Comparison of ENCODE assay signal across 22 cellular contexts in the genomic region with DNA sequence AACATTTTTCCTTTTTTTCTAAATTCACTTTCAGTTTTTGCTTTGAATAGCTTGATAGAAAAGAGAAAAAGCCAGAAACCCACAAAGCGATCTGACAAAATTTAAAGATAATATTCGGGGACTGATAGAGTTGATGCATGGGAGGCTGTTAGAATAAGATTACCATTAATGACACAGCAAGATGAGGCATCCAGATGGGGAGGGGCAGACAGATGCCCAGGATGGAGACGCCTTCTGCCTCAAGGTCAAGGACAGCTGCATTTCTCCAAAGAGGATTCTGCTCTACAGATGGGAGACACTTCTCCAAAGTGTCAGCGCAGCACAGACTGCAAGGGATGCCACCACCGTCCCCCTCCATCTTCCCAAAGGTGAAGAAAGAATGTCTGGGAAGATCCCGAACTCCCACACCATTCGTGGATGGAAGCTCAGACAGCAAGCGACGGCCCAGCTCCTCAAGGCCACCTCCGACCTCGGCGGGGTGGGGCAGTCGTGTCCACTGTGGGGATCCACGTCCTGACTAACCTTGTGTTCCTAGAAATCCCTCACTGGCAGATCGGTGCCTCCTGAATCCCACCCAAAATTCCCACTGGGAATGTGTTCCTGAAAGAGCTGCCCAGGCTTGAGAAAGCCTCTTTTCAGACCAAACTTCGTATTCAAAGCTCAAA. TPM values are rescaled to one million over a fixed set of nuclear protein-coding genes. Genes with fewer than 3 reads are reported as not detected.
A peak's percentile ranks its signal among the peaks of the same experiment; 100 is the strongest.
DNase-seq lines count a peak whose midpoint lies in the region; ATAC-seq and TF ChIP-seq lines count a peak whose summit lies in the region.
"Had no signal": no experiment of that assay in that cellular context is flagged by ENCODE, and none has a peak within 500 bp of the region (broad histone marks: within the 10 kb centered on the region; RNA-seq: fewer than 3 reads in every experiment).

No MANE protein-coding gene starts in this region.

- H3K9me3 ChIP-seq in spleen, result no peaks in the 10 kb centered on the region
- H3K9me3 ChIP-seq in vagina, result no peaks in the 10 kb centered on the region
- H3K9me3 ChIP-seq: adrenal gland had no signal

- H3K27me3 ChIP-seq in spleen (replicated peaks in 1 of 7) (no peaks in the 10 kb centered on the region), vagina (no peaks in the 10 kb centered on the region)
- H3K27me3 ChIP-seq: adrenal gland had no signal

- H3K27ac ChIP-seq in spleen (no peak overlapping the region), vagina (no peak overlapping the region)
- H3K27ac ChIP-seq: coronary artery had no signal

- H3K36me3 Mint-ChIP-seq in activated naive CD4-positive, alpha-beta T cell treated with anti-CD3 and anti-CD28 coated beads, Interleukin-2, amount 50 U/mL, for 72 hours, result peaks cover 0 to 10% of the 10 kb centered on the region in 2 donors

- H3K4me1 ChIP-seq in spleen, result peaks cover 0 to 56% (median 16%) of the 10 kb centered on the region in 6 donors
- no peaks in the 10 kb centered on the region for H3K4me1 ChIP-seq in vagina

- H3K9me3 Mint-ChIP-seq in activated naive CD4-positive, alpha-beta T cell treated with anti-CD3 and anti-CD28 coated beads, Interleukin-2, amount 50 U/mL, for 72 hours, result no peaks in the 10 kb centered on the region
- H3K9me3 Mint-ChIP-seq: activated CD4-positive, alpha-beta T cell treated with anti-CD3 and anti-CD28 coated beads, Interleukin-2, amount 10 ng/mL, durations not matched to agents 24 days and 14 days; CD4-positive, CD25-positive, alpha-beta regulatory T cell; naive B cell had no signal

- DNase-seq in activated naive CD4-positive, alpha-beta T cell treated with anti-CD3 and anti-CD28 coated beads, Interleukin-2, amount 50 U/mL, for 72 hours (ENCODE audit: low spot score in 2 of 2), result no peak
- no peak for DNase-seq in activated naive CD4-positive, alpha-beta T cell treated with anti-CD3 and anti-CD28 coated beads, Interleukin-2, amount 50 U/mL, for 16 hours
- DNase-seq in OCI-M1 (lab: John Stamatoyannopoulos, UW), result peak; percentile 60
- DNase-seq in erythroblast (lab: John Stamatoyannopoulos, UW), result peak; percentile 71 to 88
- peak; percentile 51 for DNase-seq in spleen
- no peak for DNase-seq in vagina (ENCODE audit: extremely low spot score in 2 of 2)
- DNase-seq in Ammon's horn (ENCODE audit: low spot score), result no peak
- no peak for DNase-seq in T-helper 9 cell
- DNase-seq: ACHN; activated CD4-positive, alpha-beta T cell treated with anti-CD3 and anti-CD28 coated beads, Interleukin-2, amount 10 ng/mL, durations not matched to agents 24 days and 14 days; CD4-positive, CD25-positive, alpha-beta regulatory T cell; GDM1; KBM-7; MV-4-11; naive B cell; NCI-H1694; NCI-H748 treated with DMSO at 0.1 percent for 48 hours; PC-3; Right ventricle myocardium superior; substantia nigra had no signal

- no peak for TF ChIP-seq POLR2A in erythroblast (IDR thresholded peaks at IDR 0.05; ENCODE audit: low read length)
- TF ChIP-seq POLR2A in spleen (IDR thresholded peaks at IDR 0.05), result no peak
- TF ChIP-seq POLR2A in vagina (IDR thresholded peaks at IDR 0.05), result no peak

- TF ChIP-seq CTCF in spleen (IDR thresholded peaks at IDR 0.05 in 8 of 11, conservative IDR thresholded peaks at IDR 0.05 in 3 of 11) (no peak), vagina (IDR thresholded peaks at IDR 0.05) (no peak)

- ATAC-seq in activated naive CD4-positive, alpha-beta T cell treated with anti-CD3 and anti-CD28 coated beads, Interleukin-2, amount 50 U/mL, for 72 hours, result no peak
- ATAC-seq: PC-3 had no signal

- H3K27ac Mint-ChIP-seq in activated naive CD4-positive, alpha-beta T cell treated with anti-CD3 and anti-CD28 coated beads, Interleukin-2, amount 50 U/mL, for 72 hours, result peak overlapping the region; percentile 41 to 50
- H3K27ac Mint-ChIP-seq: activated CD4-positive, alpha-beta T cell treated with anti-CD3 and anti-CD28 coated beads, Interleukin-2, amount 10 ng/mL, durations not matched to agents 24 days and 14 days; CD4-positive, CD25-positive, alpha-beta regulatory T cell had no signal

- WGBS in spleen, 5 donors, result 72 to 84% (median 82%) methylated on average over 16 of the region's 16 CpGs

- H3K36me3 ChIP-seq in spleen (peaks cover 0 to 98% (median 44%) of the 10 kb centered on the region in 6 donors), vagina (peaks cover 0 to 31% of the 10 kb centered on the region in 2 donors)

- intact Hi-C loops in spleen (cut with DNase I; ENCODE audit: low total_unique reads) (no loop called here), vagina (cut with DNase I) (no loop called here)

- H3K4me3 ChIP-seq in spleen (no peak overlapping the region), vagina (no peak overlapping the region)
- H3K4me3 ChIP-seq: adrenal gland, coronary artery had no signal

RNA-seq across cellular contexts. Expression of a gene that starts 32.9 kb away (rescaled TPM):
- 10 to 100 TPM; 19.7 to 24.8 TPM for total RNA-seq in activated naive CD4-positive, alpha-beta T cell treated with anti-CD3 and anti-CD28 coated beads, Interleukin-2, amount 50 U/mL, for 72 hours
- total RNA-seq in spleen (10 to 100 TPM; 27.1 to 35.5 (median 34.0) TPM), vagina (17.2 TPM)
- polyA plus RNA-seq in spleen, result 10 to 100 TPM; 25.1 to 40.9 (median 35.8) TPM

RNA-seq across cellular contexts. Expression of a gene that starts 57.6 kb away (rescaled TPM):
- 10 to 100 TPM; 36.1 to 71.8 TPM for total RNA-seq in activated naive CD4-positive, alpha-beta T cell treated with anti-CD3 and anti-CD28 coated beads, Interleukin-2, amount 50 U/mL, for 72 hours
- total RNA-seq in spleen (100 to 1,000 TPM in 1 of 7 donors, 10 to 100 TPM in 6; 63.9 to 113 (median 77.9) TPM), vagina (65.1 TPM)
- polyA plus RNA-seq in spleen, result 100 to 1,000 TPM in 2 of 3 donors, 10 to 100 TPM in 1; 69.5 to 109 (median 105) TPM

Comparison
In these comparisons a context has a peak if more than half of its experiments do, and no peak if none do; other contexts are left out.
1. DNase-seq: peak in OCI-M1 (single experiment), erythroblast (2 of 2) and spleen (single experiment); none in activated naive CD4-positive, alpha-beta T cell treated with anti-CD3 and anti-CD28 coated beads, Interleukin-2, amount 50 U/mL, for 72 hours (0 of 2), activated naive CD4-positive, alpha-beta T cell treated with anti-CD3 and anti-CD28 coated beads, Interleukin-2, amount 50 U/mL, for 16 hours (single experiment), vagina (0 of 2), Ammon's horn (single experiment) and T-helper 9 cell (single experiment).